Comparison of ENCODE assay signal across 8 cellular contexts in genomic region chr19:37655689-37656491, GRCh38. TPM values are rescaled to one million over a fixed set of nuclear protein-coding genes. Genes with fewer than 3 reads are reported as not detected.
DNase-seq lines count a peak whose midpoint lies in the region; ATAC-seq and TF ChIP-seq lines count a peak whose summit lies in the region.

No MANE protein-coding gene starts in this region.

- peak overlapping the region; percentile 92 for H3K4me2 ChIP-seq in PC-9

- H3K4me3 ChIP-seq in CD4-positive, CD25-positive, alpha-beta regulatory T cell (ENCODE audit: low read depth, low read length): peak overlapping the region; percentile 78
- peak overlapping the region; percentile 67 for H3K4me3 ChIP-seq in PC-9
- H3K4me3 ChIP-seq in fibroblast of pulmonary artery (replicated peaks; ENCODE audit: low read depth, low read length): peak overlapping the region; percentile 75

- H3K27me3 ChIP-seq in CD4-positive, CD25-positive, alpha-beta regulatory T cell (ENCODE audit: control insufficient read depth, insufficient read depth, low read length): no peaks in the 10 kb centered on the region
- no peaks in the 10 kb centered on the region for H3K27me3 ChIP-seq in PC-9 (ENCODE audit: insufficient read depth, low read depth)

- peak; percentile 68 to 89 (median 83) for DNase-seq in CD4-positive, CD25-positive, alpha-beta regulatory T cell
- DNase-seq in HK-2 (ENCODE audit: unreplicated experiment) (peak; percentile 90), PC-9 (peak; percentile 69 to 82), fibroblast of pulmonary artery (ENCODE audit: low read depth) (peak; percentile 76)
- DNase-seq in activated T-helper 2 cell treated with anti-CD3 and anti-CD28 coated beads, Interferon-gamma antibody, Interleukin-2, Interleukin-4, amounts not matched to agents 10 μg/mL and 5 μg/mL and 100 μg/mL, durations not matched to agents 14 hours and 24 hours and 36 hours (ENCODE audit: low spot score): peak; percentile 85
- peak; percentile 88 for DNase-seq in stimulated activated naive CD8-positive, alpha-beta T cell treated with anti-CD3 and anti-CD28 coated beads, Interleukin-15, Interleukin-2, amounts not matched to agents 100 U/mL and 50 U/mL, for 24 hours

- peaks cover 0 to 2% of the 10 kb centered on the region in 2 experiments for H3K9me3 ChIP-seq in CD4-positive, CD25-positive, alpha-beta regulatory T cell (ENCODE audit: control insufficient read depth in 2 of 2, low read length in 2 of 2)
- peaks cover 19% of the 10 kb centered on the region for H3K9me3 ChIP-seq in PC-9 (ENCODE audit: insufficient read depth, low read depth)

- H3K4me1 Mint-ChIP-seq in CD4-positive, CD25-positive, alpha-beta regulatory T cell: peaks cover 23 to 37% (median 24%) of the 10 kb centered on the region in 4 donors
- H3K4me1 Mint-ChIP-seq in activated T-helper 2 cell treated with anti-CD3 and anti-CD28 coated beads, Interferon-gamma antibody, Interleukin-2, Interleukin-4, amounts not matched to agents 10 μg/mL and 5 μg/mL and 100 μg/mL, durations not matched to agents 14 hours and 24 hours and 36 hours (ENCODE audit: low read depth): peaks cover 22% of the 10 kb centered on the region
- H3K4me1 Mint-ChIP-seq in nephron: peaks cover 20% of the 10 kb centered on the region

- no peaks in the 10 kb centered on the region for H3K9me2 ChIP-seq in PC-9 (ENCODE audit: insufficient read depth)

- TSS peak; percentile 64 for BruUV-seq in PC-9 (replicated peaks; lab: Mats Ljungman, UMichigan)

- peaks cover 27% of the 10 kb centered on the region for H3K79me2 ChIP-seq in PC-9 (ENCODE audit: low read depth)

- peak overlapping the region; percentile 80 for H3K27ac ChIP-seq in CD4-positive, CD25-positive, alpha-beta regulatory T cell (ENCODE audit: insufficient read depth, low read length, poor library complexity, severe bottlenecking)
- peak overlapping the region; percentile 58 for H3K27ac ChIP-seq in PC-9

- peak overlapping the region; percentile 79 to 98 (median 88) for H3K27ac Mint-ChIP-seq in CD4-positive, CD25-positive, alpha-beta regulatory T cell
- H3K27ac Mint-ChIP-seq in activated T-helper 2 cell treated with anti-CD3 and anti-CD28 coated beads, Interferon-gamma antibody, Interleukin-2, Interleukin-4, amounts not matched to agents 10 μg/mL and 5 μg/mL and 100 μg/mL, durations not matched to agents 14 hours and 24 hours and 36 hours: peak overlapping the region; percentile 93
- H3K27ac Mint-ChIP-seq in nephron: peak overlapping the region; percentile 92 to 94 (median 92)

- H3K9me3 Mint-ChIP-seq in CD4-positive, CD25-positive, alpha-beta regulatory T cell: peaks cover 0 to 10% (median 0%) of the 10 kb centered on the region in 7 donors
- peaks cover 39% of the 10 kb centered on the region for H3K9me3 Mint-ChIP-seq in activated T-helper 2 cell treated with anti-CD3 and anti-CD28 coated beads, Interferon-gamma antibody, Interleukin-2, Interleukin-4, amounts not matched to agents 10 μg/mL and 5 μg/mL and 100 μg/mL, durations not matched to agents 14 hours and 24 hours and 36 hours
- H3K9me3 Mint-ChIP-seq in nephron: peaks cover 36% of the 10 kb centered on the region

- peaks cover 3% of the 10 kb centered on the region for H3K36me3 ChIP-seq in CD4-positive, CD25-positive, alpha-beta regulatory T cell (ENCODE audit: control insufficient read depth, insufficient read depth, low read length)
- H3K36me3 ChIP-seq in PC-9 (ENCODE audit: low read depth): peaks cover 14% of the 10 kb centered on the region; the same call in 1 of the 2 replicates

- ATAC-seq in CD4-positive, CD25-positive, alpha-beta regulatory T cell (ENCODE audit: low read depth in 2 of 2): peak; percentile 75
- ATAC-seq in GM19438 (IDR thresholded peaks at IDR 0.05; ENCODE audit: low read depth, unreplicated experiment): peak; percentile 47
- peak; percentile 77 for ATAC-seq in stimulated activated naive CD8-positive, alpha-beta T cell treated with anti-CD3 and anti-CD28 coated beads, Interleukin-15, Interleukin-2, amounts not matched to agents 100 U/mL and 50 U/mL, for 24 hours

- peak overlapping the region; percentile 100 for H2AFZ ChIP-seq in PC-9

- POLR2A ChIA-PET in PC-9 (lab: Charles Lee; ENCODE audit: unreplicated experiment): no interaction called here

- intact Hi-C loops in PC-9 (cut with micrococcal nuclease; ENCODE audit: unreplicated experiment): no loop called here
- intact Hi-C loops in activated T-helper 2 cell treated with anti-CD3 and anti-CD28 coated beads, Interferon-gamma antibody, Interleukin-2, Interleukin-4, amounts not matched to agents 10 μg/mL and 5 μg/mL and 100 μg/mL, durations not matched to agents 14 hours and 24 hours and 36 hours (cut with micrococcal nuclease): loop anchor here (1.0 to 2.0 kb wide), 4 partner anchors 62 to 437 kb away; partner anchors contain the start of genes ZNF383, ZNF540, ZNF570 and ZNF571

- H3K4me1 ChIP-seq in CD4-positive, CD25-positive, alpha-beta regulatory T cell (ENCODE audit: control insufficient read depth, insufficient read depth, low read length, poor library complexity, severe bottlenecking): peaks cover 24% of the 10 kb centered on the region
- H3K4me1 ChIP-seq in PC-9 (replicated peaks; ENCODE audit: insufficient read depth): peaks cover 18% of the 10 kb centered on the region

- TF ChIP-seq CTCF in PC-9 (conservative IDR thresholded peaks at IDR 0.05) (no peak), fibroblast of pulmonary artery (IDR thresholded peaks at IDR 0.05; ENCODE audit: low read length, missing control alignments) (no peak), nephron (IDR thresholded peaks at IDR 0.05; ENCODE audit: unreplicated experiment in 3 of 3) (no peak)

- CTCF ChIA-PET in PC-9 (lab: Charles Lee): no interaction called here

- no peaks in the 10 kb centered on the region for H4K20me1 ChIP-seq in PC-9 (ENCODE audit: insufficient read depth)

- H3F3A ChIP-seq in PC-9 (ENCODE audit: insufficient read depth, low read depth): no peaks in the 10 kb centered on the region

- peak overlapping the region; percentile 90 to 99 (median 96) for H3K4me3 Mint-ChIP-seq in CD4-positive, CD25-positive, alpha-beta regulatory T cell
- peak overlapping the region; percentile 83 for H3K4me3 Mint-ChIP-seq in activated T-helper 2 cell treated with anti-CD3 and anti-CD28 coated beads, Interferon-gamma antibody, Interleukin-2, Interleukin-4, amounts not matched to agents 10 μg/mL and 5 μg/mL and 100 μg/mL, durations not matched to agents 14 hours and 24 hours and 36 hours (ENCODE audit: low read depth)
- peak overlapping the region; percentile 80 to 99 (median 97) for H3K4me3 Mint-ChIP-seq in nephron

- no peaks in the 10 kb centered on the region for H3K27me3 Mint-ChIP-seq in CD4-positive, CD25-positive, alpha-beta regulatory T cell
- H3K27me3 Mint-ChIP-seq in activated T-helper 2 cell treated with anti-CD3 and anti-CD28 coated beads, Interferon-gamma antibody, Interleukin-2, Interleukin-4, amounts not matched to agents 10 μg/mL and 5 μg/mL and 100 μg/mL, durations not matched to agents 14 hours and 24 hours and 36 hours (ENCODE audit: low read depth): no peaks in the 10 kb centered on the region
- peaks cover 4% of the 10 kb centered on the region for H3K27me3 Mint-ChIP-seq in nephron (ENCODE audit: low read depth)

- no peaks in the 10 kb centered on the region for H3K36me3 Mint-ChIP-seq in CD4-positive, CD25-positive, alpha-beta regulatory T cell
- H3K36me3 Mint-ChIP-seq in activated T-helper 2 cell treated with anti-CD3 and anti-CD28 coated beads, Interferon-gamma antibody, Interleukin-2, Interleukin-4, amounts not matched to agents 10 μg/mL and 5 μg/mL and 100 μg/mL, durations not matched to agents 14 hours and 24 hours and 36 hours (ENCODE audit: low read depth): peaks cover 34% of the 10 kb centered on the region
- H3K36me3 Mint-ChIP-seq in nephron (ENCODE audit: low read depth): peaks cover 39% of the 10 kb centered on the region

RNA-seq across cellular contexts. Expression of gene ZFP30, which starts 0.6 kb away (rescaled TPM):
- total RNA-seq in CD4-positive, CD25-positive, alpha-beta regulatory T cell: 10.7 TPM
- 1 to 10 TPM; 1.5 to 2.6 (median 2.3) TPM for polyA plus RNA-seq in CD4-positive, CD25-positive, alpha-beta regulatory T cell
- total RNA-seq in PC-9 (2021): 7.5 and 8.7 TPM in 2 replicates
- total RNA-seq in activated T-helper 2 cell treated with anti-CD3 and anti-CD28 coated beads, Interferon-gamma antibody, Interleukin-2, Interleukin-4, amounts not matched to agents 10 μg/mL and 5 μg/mL and 100 μg/mL, durations not matched to agents 14 hours and 24 hours and 36 hours: 10.4 and 12.2 TPM in 2 replicates

Comparison
In these comparisons a context has a peak if more than half of its experiments do, and no peak if none do; other contexts are left out.
1. Peak in every context shown above with its lines: DNase-seq, ATAC-seq, H3K4me3 ChIP-seq and H3K27ac ChIP-seq.